In genomic region chr18:50586710-50587109, GRCh38 we compare ENCODE assay signal across 15 cellular contexts. TPM values are rescaled to one million over a fixed set of nuclear protein-coding genes. Genes with fewer than 3 reads are reported as not detected.
DNase-seq lines count a peak whose midpoint lies in the region; ATAC-seq, FAIRE-seq and TF ChIP-seq lines count a peak whose summit lies in the region.
"Had no signal": no experiment of that assay in that cellular context is flagged by ENCODE, and none has a peak within 500 bp of the region (broad histone marks: within the 10 kb centered on the region; RNA-seq: fewer than 3 reads in every experiment).

No MANE protein-coding gene starts in this region.

- in situ Hi-C loops in K562 (cut with MboI): no loop called here

- TF ChIP-seq CTCF in DND-41 (IDR thresholded peaks at IDR 0.05; ENCODE audit: borderline replicate concordance, extremely low read depth, low read length, poor library complexity, severe bottlenecking): peak; percentile 51
- TF ChIP-seq CTCF in LNCAP (IDR thresholded peaks at IDR 0.05): peak; percentile 72
- peak in 2 of 3 experiments; percentile 9 to 49; a peak in 3 of 6 replicates for TF ChIP-seq CTCF in K562 (IDR thresholded peaks at IDR 0.05 in 2 of 3, conservative IDR thresholded peaks at IDR 0.05 in 1 of 3; ENCODE audit: insufficient read depth in 2 of 3, low read depth in 1 of 3, low read length in 3 of 3)
- peak; percentile 38 to 61 (median 40) for TF ChIP-seq CTCF in right lobe of liver (IDR thresholded peaks at IDR 0.05)
- no peak for TF ChIP-seq CTCF in foreskin fibroblast (IDR thresholded peaks at IDR 0.05; ENCODE audit: low read depth, low read length)

- H4K20me1 ChIP-seq in DND-41 (ENCODE audit: insufficient read depth, low read length): no peaks in the 10 kb centered on the region
- no peaks in the 10 kb centered on the region for H4K20me1 ChIP-seq in K562 (replicated peaks; ENCODE audit: control insufficient read depth, insufficient read depth, low read length)
- H4K20me1 ChIP-seq: BLaER1 treated with 17β-estradiol and CSF1 and Interleukin-3, amounts not matched to agents 10 nM and 100 nM had no signal

- H3K4me1 ChIP-seq in DND-41 (ENCODE audit: insufficient read depth, low read length) (no peaks in the 10 kb centered on the region), K562 (replicated peaks in 1 of 2; ENCODE audit: control insufficient read depth in 2 of 2, insufficient read depth in 2 of 2, low read length in 2 of 2) (no peaks in the 10 kb centered on the region), right lobe of liver (no peaks in the 10 kb centered on the region)
- no peaks in the 10 kb centered on the region for H3K4me1 ChIP-seq in effector memory CD4-positive, alpha-beta T cell (ENCODE audit: control insufficient read depth, insufficient read depth, low read length, poor library complexity, severe bottlenecking)
- H3K4me1 ChIP-seq: BLaER1 treated with 17β-estradiol and CSF1 and Interleukin-3, amounts not matched to agents 10 nM and 100 nM; SJSA1; transverse colon had no signal

- H3K79me2 ChIP-seq in DND-41 (ENCODE audit: insufficient read depth, low read length) (no peaks in the 10 kb centered on the region), K562 (ENCODE audit: control insufficient read depth, insufficient read depth, low read length) (no peaks in the 10 kb centered on the region)

- H3K36me3 ChIP-seq in DND-41 (ENCODE audit: insufficient read depth, low read length): no peaks in the 10 kb centered on the region
- H3K36me3 ChIP-seq in K562 (ENCODE audit: control insufficient read depth, insufficient read depth, low read length): no peaks in the 10 kb centered on the region
- H3K36me3 ChIP-seq in right lobe of liver: no peaks in the 10 kb centered on the region
- no peaks in the 10 kb centered on the region for H3K36me3 ChIP-seq in effector memory CD4-positive, alpha-beta T cell (ENCODE audit: control insufficient read depth, insufficient read depth, low read length)
- H3K36me3 ChIP-seq: SJSA1, transverse colon had no signal

- TF ChIP-seq RAD21 in K562 (CRISPR knock-in tag; conservative IDR thresholded peaks at IDR 0.05 in 1 of 2, IDR thresholded peaks at IDR 0.05 in 1 of 2): peak in 1 of 2 experiments; percentile 48; a peak in 2 of 4 replicates

- TF ChIP-seq POLR2A in K562 (conservative IDR thresholded peaks at IDR 0.05) (no peak), right lobe of liver (IDR thresholded peaks at IDR 0.05) (no peak)

- H3K27me3 ChIP-seq in DND-41 (ENCODE audit: insufficient read depth, low read length, poor library complexity) (no peaks in the 10 kb centered on the region), K562 (ENCODE audit: control insufficient read depth in 2 of 2, insufficient read depth in 2 of 2, low read length in 2 of 2) (no peaks in the 10 kb centered on the region), right lobe of liver (no peaks in the 10 kb centered on the region)
- H3K27me3 ChIP-seq in effector memory CD4-positive, alpha-beta T cell (replicated peaks; ENCODE audit: control insufficient read depth, insufficient read depth, low read length, poor library complexity, severe bottlenecking): no peaks in the 10 kb centered on the region
- H3K27me3 ChIP-seq: BLaER1 treated with 17β-estradiol and CSF1 and Interleukin-3, amounts not matched to agents 10 nM and 100 nM; transverse colon had no signal

- no peak for ATAC-seq in DND-41 (ENCODE audit: insufficient read depth, low read depth)
- no peak for ATAC-seq in K562
- ATAC-seq in right lobe of liver: no peak

- H3K4me2 ChIP-seq in DND-41 (ENCODE audit: insufficient read depth, low read length) (no peak overlapping the region), K562 (ENCODE audit: insufficient read depth, low read length) (no peak overlapping the region)
- H3K4me2 ChIP-seq: BLaER1 treated with 17β-estradiol and CSF1 and Interleukin-3, amounts not matched to agents 10 nM and 100 nM had no signal

- H3K4me3 ChIP-seq in DND-41 (ENCODE audit: low read depth in 1 of 2, low read length in 2 of 2) (no peak overlapping the region), K562 (no peak overlapping the region), right lobe of liver (no peak overlapping the region), foreskin fibroblast (ENCODE audit: low read depth in 1 of 2, low read length in 2 of 2) (no peak overlapping the region)
- no peak overlapping the region for H3K4me3 ChIP-seq in effector memory CD4-positive, alpha-beta T cell (ENCODE audit: insufficient read depth, low read depth, low read length, poor library complexity, severe bottlenecking)
- H3K4me3 ChIP-seq: BLaER1 treated with 17β-estradiol and CSF1 and Interleukin-3, amounts not matched to agents 10 nM and 100 nM; SJSA1; transverse colon had no signal

- intact Hi-C loops in K562 (cut with micrococcal nuclease): loop anchor here (1.0 kb wide), 1 partner anchor 79 kb away; no protein-coding TSS in a partner anchor
- intact Hi-C loops in right lobe of liver (cut with DNase I): no loop called here

- H2AFZ ChIP-seq in DND-41 (ENCODE audit: low read depth, low read length) (no peak overlapping the region), K562 (ENCODE audit: low read depth, low read length) (no peak overlapping the region)

- BruUV-seq in K562 (replicated peaks; lab: Mats Ljungman, UMichigan): no TSS peak

- CTCF ChIA-PET in K562 (lab: Yijun Ruan, JAX; ENCODE audit: low intra/inter-chr PET ratio): no interaction called here

- POLR2A ChIA-PET in K562 (lab: Yijun Ruan, JAX): interaction anchor here (1.0 kb wide), 1 partner anchor 17 kb away, joined by 5 read pairs; no protein-coding TSS in a partner anchor

- H3K9me3 ChIP-seq in DND-41 (ENCODE audit: insufficient read depth, low read length, severe bottlenecking) (peaks cover 3% of the 10 kb centered on the region), K562 (replicated peaks; ENCODE audit: control insufficient read depth, insufficient read depth, low read depth, low read length) (no peaks in the 10 kb centered on the region), right lobe of liver (no peaks in the 10 kb centered on the region)
- no peaks in the 10 kb centered on the region for H3K9me3 ChIP-seq in effector memory CD4-positive, alpha-beta T cell (ENCODE audit: control insufficient read depth, low read length)
- H3K9me3 ChIP-seq: transverse colon had no signal

- TF ChIP-seq EP300 in K562 (IDR thresholded peaks at IDR 0.05; ENCODE audit: low read length): no peak

- H3K9ac ChIP-seq in DND-41 (ENCODE audit: low read depth, low read length) (no peak overlapping the region), K562 (ENCODE audit: insufficient read depth in 1 of 2, low read depth in 2 of 2, low read length in 2 of 2) (no peak overlapping the region)
- H3K9ac ChIP-seq: BLaER1 treated with 17β-estradiol and CSF1 and Interleukin-3, amounts not matched to agents 10 nM and 100 nM had no signal

- DNase-seq in DND-41 (no peak), K562 (ENCODE audit: extremely low read depth in 1 of 4, low spot score in 3 of 4) (peak in 3 of 4 experiments; percentile 10 to 15 (median 13)), right lobe of liver (no peak), DMS153 (lab: John Stamatoyannopoulos, UW) (no peak), foreskin fibroblast (no peak)
- no peak for DNase-seq in activated CD4-positive, CD25-positive, alpha-beta regulatory T cell (lab: John Stamatoyannopoulos, UW)
- DNase-seq in effector memory CD4-positive, alpha-beta T cell: no peak
- DNase-seq: NCI-H187 treated with DMSO at 0.1 percent for 48 hours, NCI-H526 treated with DMSO at 0.1 percent for 48 hours, retina, transverse colon had no signal

- H3K27ac ChIP-seq in DND-41 (ENCODE audit: low read length): no peak overlapping the region
- H3K27ac ChIP-seq in K562 (ENCODE audit: extremely low read depth, low read depth, low read length): no peak overlapping the region
- no peak overlapping the region for H3K27ac ChIP-seq in right lobe of liver
- H3K27ac ChIP-seq in effector memory CD4-positive, alpha-beta T cell (ENCODE audit: insufficient read depth, low read length, poor library complexity, severe bottlenecking): no peak overlapping the region
- H3K27ac ChIP-seq: BLaER1 treated with 17β-estradiol and CSF1 and Interleukin-3, amounts not matched to agents 10 nM and 100 nM; SJSA1; transverse colon had no signal

- H3K9me1 ChIP-seq in K562 (ENCODE audit: control insufficient read depth, insufficient read depth, low read length): no peaks in the 10 kb centered on the region

- no peak for FAIRE-seq in K562 (lab: Jason Lieb, UNC)

RNA-seq across cellular contexts. Expression of gene MAPK4, which starts 26.8 kb away (rescaled TPM):
- not detected in 2 replicates for total RNA-seq in K562 (2011; cell fraction: chromatin; rRNA removed; ENCODE audit: low replicate concordance)
- not detected in 2 replicates for total RNA-seq in K562 (2011; cell fraction: nucleolus; rRNA removed)
- total RNA-seq in K562 (2011; cell fraction: nucleoplasm; rRNA removed): not detected in 2 replicates
- total RNA-seq in K562 (2014; rRNA removed): not detected in 2 replicates
- total RNA-seq in K562 (2014; rRNA removed; fragmentation: Illumina TruSeq; extraction: Trizol): not detected in 2 replicates
- total RNA-seq in K562 (2015; rRNA removed; fragmentation: Illumina TruSeq; extraction: Trizol): not detected in 2 replicates
- total RNA-seq in K562 (2021): not detected in 2 replicates
- 0.11 TPM in 1 of 2 replicates, not detected in the other for polyA plus RNA-seq in K562 (2011; rRNA removed)
- polyA plus RNA-seq in K562 (2011; cell fraction: cytosol; rRNA removed): 0.04 TPM in 1 of 2 replicates, not detected in the other
- 0.07 TPM in 1 of 2 replicates, not detected in the other for polyA plus RNA-seq in K562 (2011; cell fraction: nucleus; rRNA removed)
- not detected in 2 replicates for polyA plus RNA-seq in K562 (2012)
- not detected in 2 replicates for polyA plus RNA-seq in K562 (2014; fragmentation: Illumina TruSeq; extraction: Trizol)
- not detected for polyA plus RNA-seq in K562 (2014; fragmentation: Nextera tagmentation; extraction: Ambion mirVana)
- polyA plus RNA-seq in K562 (2014; rRNA removed): not detected in 2 replicates
- polyA minus RNA-seq in K562 (2011; rRNA and poly(A)+ RNA removed): 0.21 TPM in 1 of 2 replicates, not detected in the other
- polyA minus RNA-seq in K562 (2011; cell fraction: cytosol; rRNA and poly(A)+ RNA removed): not detected in 2 replicates
- polyA minus RNA-seq in K562 (2011; cell fraction: nucleus; rRNA and poly(A)+ RNA removed): 0.11 TPM in 1 of 2 replicates, not detected in the other
- total RNA-seq in right lobe of liver: 1 to 10 TPM in 4 of 6 experiments, under 1 TPM in 2; 0.33 to 8.3 (median 1.5) TPM
- total RNA-seq: G401, SJSA1 had no signal

Comparison
In these comparisons a context has a peak if more than half of its experiments do, and no peak if none do; other contexts are left out.
1. DNase-seq: peak in K562 (3 of 4); none in DND-41 (single experiment), right lobe of liver (0 of 3), activated CD4-positive, CD25-positive, alpha-beta regulatory T cell (0 of 4), DMS153 (single experiment), foreskin fibroblast (0 of 2) and effector memory CD4-positive, alpha-beta T cell (0 of 3).